28 cellular contexts compared by ENCODE assay signal in the genomic region with DNA sequence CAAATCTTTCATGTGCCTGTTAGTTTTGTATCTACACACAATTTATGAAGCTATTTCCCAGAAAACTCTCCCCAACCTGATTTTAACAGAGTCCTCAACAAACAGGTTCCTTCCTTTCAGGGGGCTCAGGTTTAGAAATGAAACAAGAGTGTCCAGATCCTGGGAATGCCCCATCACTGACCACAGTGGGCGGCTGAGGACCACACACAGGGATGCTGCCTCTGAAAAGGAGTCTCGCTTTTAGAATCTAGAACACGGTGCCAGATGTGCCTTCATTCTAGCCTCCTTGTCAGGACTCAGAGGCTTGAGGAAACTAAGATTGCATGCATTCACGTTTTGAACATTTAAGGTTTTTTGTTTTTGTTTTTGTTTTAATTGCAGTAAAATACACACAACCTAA.
"Had no signal": no experiment of that assay in that cellular context is flagged by ENCODE, and none has a peak within 500 bp of the region (broad histone marks: within the 10 kb centered on the region; RNA-seq: fewer than 3 reads in every experiment).

No MANE protein-coding gene starts in this region.

- H3K36me3 Mint-ChIP-seq: activated naive CD4-positive, alpha-beta T cell treated with anti-CD3 and anti-CD28 coated beads, Interleukin-2, amount 50 U/mL, for 72 hours; stimulated activated effector memory CD8-positive, alpha-beta T cell treated with anti-CD3 and anti-CD28 coated beads, Interleukin-12 subunit alpha, Interleukin-12 subunit beta, amount 100 ng/mL, for 72 hours had no signal

- H3K27me3 Mint-ChIP-seq: activated CD8-positive, alpha-beta T cell treated with anti-CD3 and anti-CD28 coated beads for 36 hours had no signal

- H3K4me3 ChIP-seq: breast epithelium, gastroesophageal sphincter, hepatocyte, left ventricle myocardium inferior, lung, prostate gland, sigmoid colon, thoracic aorta had no signal

- DNase-seq: activated CD4-positive, alpha-beta T cell treated with anti-CD3 and anti-CD28 coated beads, Interleukin-2, amount 10 ng/mL, durations not matched to agents 7 days and 5 days; activated CD8-positive, alpha-beta T cell treated with anti-CD3 and anti-CD28 coated beads for 36 hours; activated T-cell treated with anti-CD3 and anti-CD28 coated beads, Interleukin-2, amount 50 U/mL, for 4 hours; central memory CD4-positive, alpha-beta T cell; effector CD8-positive, alpha-beta T cell; erythroblast; left ventricle myocardium inferior; retina; sigmoid colon; small intestine; stimulated activated CD4-positive, alpha-beta T cell treated with anti-CD3 and anti-CD28 coated beads, Interleukin-4, amount 100 ng/mL, for 24 hours; T-helper 9 cell; trophoblast cell had no signal

- H3K9me3 Mint-ChIP-seq: activated CD4-positive, alpha-beta T cell treated with anti-CD3 and anti-CD28 coated beads, Interleukin-2, amount 10 ng/mL, durations not matched to agents 7 days and 5 days; activated CD8-positive, alpha-beta T cell treated with anti-CD3 and anti-CD28 coated beads for 36 hours; activated naive CD4-positive, alpha-beta T cell treated with anti-CD3 and anti-CD28 coated beads, Interleukin-2, amount 50 U/mL, for 72 hours; activated T-cell treated with anti-CD3 and anti-CD28 coated beads, Interleukin-2, amount 50 U/mL, for 4 hours; activated T-helper 2 cell treated with anti-CD3 and anti-CD28 coated beads, Interferon-gamma antibody, Interleukin-2, Interleukin-4, amounts not matched to agents 10 μg/mL and 5 μg/mL and 100 μg/mL, durations not matched to agents 14 hours and 24 hours and 36 hours; nephron; stimulated activated effector memory CD8-positive, alpha-beta T cell treated with anti-CD3 and anti-CD28 coated beads, Interleukin-12 subunit alpha, Interleukin-12 subunit beta, amount 100 ng/mL, for 72 hours; stimulated activated naive CD8-positive, alpha-beta T cell treated with anti-CD3 and anti-CD28 coated beads, Interleukin-15, Interleukin-2, amounts not matched to agents 100 ng/mL and 50 ng/mL, for 24 hours had no signal

- H3K27ac ChIP-seq: breast epithelium, gastroesophageal sphincter, hepatocyte, left ventricle myocardium inferior, neutrophil, prostate gland, sigmoid colon, thoracic aorta, VCaP had no signal

- H2AFZ ChIP-seq: hepatocyte had no signal

- H3K27ac Mint-ChIP-seq: activated CD8-positive, alpha-beta T cell treated with anti-CD3 and anti-CD28 coated beads for 36 hours; activated naive CD4-positive, alpha-beta T cell treated with anti-CD3 and anti-CD28 coated beads, Interleukin-2, amount 50 U/mL, for 72 hours; activated T-helper 2 cell treated with anti-CD3 and anti-CD28 coated beads, Interferon-gamma antibody, Interleukin-2, Interleukin-4, amounts not matched to agents 10 μg/mL and 5 μg/mL and 100 μg/mL, durations not matched to agents 14 hours and 24 hours and 36 hours; nephron; stimulated activated effector memory CD8-positive, alpha-beta T cell treated with anti-CD3 and anti-CD28 coated beads, Interleukin-12 subunit alpha, Interleukin-12 subunit beta, amount 100 ng/mL, for 72 hours; stimulated activated naive CD8-positive, alpha-beta T cell treated with anti-CD3 and anti-CD28 coated beads, Interleukin-15, Interleukin-2, amounts not matched to agents 100 ng/mL and 50 ng/mL, for 24 hours had no signal

- H3K36me3 ChIP-seq: breast epithelium, gastroesophageal sphincter, left ventricle myocardium inferior, neutrophil, prostate gland, sigmoid colon, thoracic aorta had no signal

- H3K4me3 Mint-ChIP-seq: activated CD4-positive, alpha-beta T cell treated with anti-CD3 and anti-CD28 coated beads, Interleukin-2, amount 10 ng/mL, durations not matched to agents 7 days and 5 days; activated CD8-positive, alpha-beta T cell treated with anti-CD3 and anti-CD28 coated beads for 36 hours; activated T-cell treated with anti-CD3 and anti-CD28 coated beads, Interleukin-2, amount 50 U/mL, for 4 hours; nephron; stimulated activated effector memory CD8-positive, alpha-beta T cell treated with anti-CD3 and anti-CD28 coated beads, Interleukin-12 subunit alpha, Interleukin-12 subunit beta, amount 100 ng/mL, for 72 hours; stimulated activated naive CD8-positive, alpha-beta T cell treated with anti-CD3 and anti-CD28 coated beads, Interleukin-15, Interleukin-2, amounts not matched to agents 100 ng/mL and 50 ng/mL, for 24 hours had no signal

- FAIRE-seq: islet of Langerhans, small intestine, TTC549 had no signal

- H3K4me1 ChIP-seq: breast epithelium, gastroesophageal sphincter, left ventricle myocardium inferior, prostate gland, sigmoid colon had no signal

- H3K79me2 ChIP-seq: hepatocyte had no signal

- H3K9me3 ChIP-seq: breast epithelium, gastroesophageal sphincter, left ventricle myocardium inferior, neutrophil, prostate gland, sigmoid colon, thoracic aorta had no signal

- H3K4me2 ChIP-seq: hepatocyte had no signal
